In genomic region chr1:98048234-98048633, GRCh38 we compare ENCODE assay signal across 1 cellular context.
TF ChIP-seq lines count a peak whose summit lies in the region.

No MANE protein-coding gene starts in this region.

TF ChIP-seq in HepG2, 621 proteins besides CTCF, POLR2A, EP300 and RAD21 (continued from another document and continues in another):
- TF ChIP-seq CSRNP1 (CRISPR knock-in tag; IDR thresholded peaks at IDR 0.05) (no peak), BRCA1 (CRISPR knock-in tag; IDR thresholded peaks at IDR 0.05) (peak; percentile 95), GZF1 (CRISPR knock-in tag; IDR thresholded peaks at IDR 0.05) (no peak), ZNF430 (CRISPR knock-in tag; IDR thresholded peaks at IDR 0.05) (peak; percentile 65), ZNF773 (CRISPR knock-in tag; IDR thresholded peaks at IDR 0.05; ENCODE audit: borderline replicate concordance) (peak; percentile 76; the same call in 1 of the 2 replicates), LBX2 (CRISPR knock-in tag; IDR thresholded peaks at IDR 0.05; ENCODE audit: borderline replicate concordance) (no peak), TFDP1 (CRISPR knock-in tag; IDR thresholded peaks at IDR 0.05; ENCODE audit: borderline replicate concordance) (no peak), NFE2L1 (CRISPR knock-in tag; IDR thresholded peaks at IDR 0.05; ENCODE audit: borderline replicate concordance) (no peak), HOXA5 (CRISPR knock-in tag; IDR thresholded peaks at IDR 0.05) (0 out of 2 replicates have a peak, but pooled peaks have one; percentile 62), MAFG (CRISPR knock-in tag; IDR thresholded peaks at IDR 0.05) (no peak), ZNF614 (CRISPR knock-in tag; IDR thresholded peaks at IDR 0.05; ENCODE audit: borderline replicate concordance) (no peak), ZNF724P (CRISPR knock-in tag; IDR thresholded peaks at IDR 0.05; ENCODE audit: borderline replicate concordance) (peak; percentile 65; the same call in 1 of the 2 replicates), ZNF253 (CRISPR knock-in tag; IDR thresholded peaks at IDR 0.05; ENCODE audit: borderline replicate concordance) (no peak), ZNF598 (CRISPR knock-in tag; IDR thresholded peaks at IDR 0.05; ENCODE audit: borderline replicate concordance) (0 out of 2 replicates have a peak, but pooled peaks have one; percentile 29), SRF (IDR thresholded peaks at IDR 0.05; ENCODE audit: low read depth, low read length) (no peak), PBX3 (CRISPR knock-in tag; IDR thresholded peaks at IDR 0.05; ENCODE audit: borderline replicate concordance) (peak; percentile 55; the same call in 1 of the 2 replicates), ZBTB42 (CRISPR knock-in tag; IDR thresholded peaks at IDR 0.05) (no peak), NFE2 (CRISPR knock-in tag; IDR thresholded peaks at IDR 0.05) (no peak), ERF (CRISPR knock-in tag; IDR thresholded peaks at IDR 0.05) (peak; percentile 59; the same call in 1 of the 2 replicates), ZNF616 (CRISPR knock-in tag; IDR thresholded peaks at IDR 0.05; ENCODE audit: low read depth) (0 out of 2 replicates have a peak, but pooled peaks have one; percentile 29), FOSL2 (CRISPR knock-in tag; IDR thresholded peaks at IDR 0.05) (peak; percentile 28; the same call in 1 of the 2 replicates), PLSCR1 (CRISPR knock-in tag; IDR thresholded peaks at IDR 0.05; ENCODE audit: borderline replicate concordance) (no peak), GPBP1L1 (CRISPR knock-in tag; IDR thresholded peaks at IDR 0.05) (no peak), SALL1 (CRISPR knock-in tag; IDR thresholded peaks at IDR 0.05) (peak; percentile 93), RAD51 (IDR thresholded peaks at IDR 0.05; ENCODE audit: borderline replicate concordance) (no peak), IKZF5 (CRISPR knock-in tag; IDR thresholded peaks at IDR 0.05) (0 out of 2 replicates have a peak, but pooled peaks have one; percentile 39), ATRX (CRISPR knock-in tag; IDR thresholded peaks at IDR 0.05; ENCODE audit: borderline replicate concordance) (no peak), MLX (CRISPR knock-in tag; IDR thresholded peaks at IDR 0.05) (no peak), HNRNPH1 (optimal IDR thresholded peaks at IDR 0.05; ENCODE audit: low read depth, low read length) (no peak), STAG1 (CRISPR knock-in tag; IDR thresholded peaks at IDR 0.05) (peak; percentile 8; the same call in 1 of the 2 replicates), NR2C2 (CRISPR knock-in tag; IDR thresholded peaks at IDR 0.05; ENCODE audit: borderline replicate concordance) (no peak), ZNF746 (CRISPR knock-in tag; IDR thresholded peaks at IDR 0.05) (no peak), HIC2 (CRISPR knock-in tag; IDR thresholded peaks at IDR 0.05; ENCODE audit: low read depth) (no peak), ZNF383 (CRISPR knock-in tag; IDR thresholded peaks at IDR 0.05; ENCODE audit: borderline replicate concordance) (no peak), ZNF337 (CRISPR knock-in tag; IDR thresholded peaks at IDR 0.05; ENCODE audit: borderline replicate concordance, low read depth) (no peak), RFXAP (CRISPR knock-in tag; IDR thresholded peaks at IDR 0.05; ENCODE audit: borderline replicate concordance) (no peak), ZNF513 (CRISPR knock-in tag; conservative IDR thresholded peaks at IDR 0.05) (no peak), SOX13 (IDR thresholded peaks at IDR 0.05) (no peak), SOX13 (CRISPR knock-in tag; conservative IDR thresholded peaks at IDR 0.05 in 1 of 2, IDR thresholded peaks at IDR 0.05 in 1 of 2) (0 out of 4 replicates have a peak, but pooled peaks of 1 of the 2 experiments have one; percentile 23), ETS1 (CRISPR knock-in tag; IDR thresholded peaks at IDR 0.05) (no peak), SATB2 (CRISPR knock-in tag; IDR thresholded peaks at IDR 0.05) (peak; percentile 58; the same call in 1 of the 2 replicates), USF2 (IDR thresholded peaks at IDR 0.05; ENCODE audit: low read depth, low read length) (no peak), USF2 (CRISPR knock-in tag; IDR thresholded peaks at IDR 0.05; ENCODE audit: borderline replicate concordance) (no peak), ZNF205 (CRISPR knock-in tag; IDR thresholded peaks at IDR 0.05) (peak; percentile 89), GRHL1 (CRISPR knock-in tag; conservative IDR thresholded peaks at IDR 0.05) (no peak)
